15 cellular contexts compared by ENCODE assay signal in the genomic region with DNA sequence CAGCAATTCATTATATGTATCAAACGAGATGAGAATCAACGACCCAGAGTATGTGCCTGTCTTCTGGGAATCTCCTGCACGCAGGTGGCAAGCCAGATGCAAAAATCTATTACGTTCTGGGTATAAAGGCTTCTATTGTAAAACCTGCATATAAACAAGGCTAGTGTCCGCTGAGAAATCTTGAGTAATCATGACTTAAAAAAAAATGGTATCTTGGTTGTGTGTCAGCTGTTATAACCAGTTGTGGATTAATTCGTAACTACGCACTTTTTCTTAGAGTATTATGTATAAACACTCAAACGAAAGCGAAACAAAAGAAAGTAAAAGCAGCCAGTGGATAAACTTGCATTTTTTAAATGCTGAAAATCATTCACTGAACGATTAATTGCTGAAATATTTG.
"Had no signal": no experiment of that assay in that cellular context is flagged by ENCODE, and none has a peak within 500 bp of the region (broad histone marks: within the 10 kb centered on the region; RNA-seq: fewer than 3 reads in every experiment).

No MANE protein-coding gene starts in this region.

- H3K9me3 ChIP-seq: lower lobe of right lung, sigmoid colon, stomach, testis, upper lobe of right lung had no signal

- H3K4me3 ChIP-seq: lower lobe of right lung, sigmoid colon, stomach, testis, upper lobe of right lung had no signal

- ATAC-seq: activated naive CD4-positive, alpha-beta T cell treated with anti-CD3 and anti-CD28 coated beads, Interleukin-2, amount 50 U/mL, for 72 hours; activated T-cell treated with anti-CD3 and anti-CD28 coated beads, Interleukin-2, amount 50 U/mL, for 72 hours; foreskin keratinocyte; lower lobe of right lung; upper lobe of right lung had no signal

- H3K4me1 ChIP-seq: foreskin keratinocyte, lower lobe of right lung, sigmoid colon, stomach, testis, upper lobe of right lung had no signal

- H3K27ac ChIP-seq: foreskin keratinocyte, lower lobe of right lung, sigmoid colon, stomach, testis, upper lobe of right lung had no signal

- DNase-seq: activated CD4-positive, alpha-beta T cell treated with anti-CD3 and anti-CD28 coated beads, Interleukin-2, amount 10 ng/mL, durations not matched to agents 7 days and 5 days; activated CD4-positive, CD25-positive, alpha-beta regulatory T cell; activated CD8-positive, alpha-beta memory T cell treated with anti-CD3 and anti-CD28 coated beads, Interleukin-2, amount 50 U/mL, for 48 hours; activated gamma-delta T cell; activated T-cell treated with anti-CD3 and anti-CD28 coated beads, Interleukin-2, amount 50 U/mL, for 72 hours; foreskin keratinocyte; glutamatergic neuron; lower lobe of right lung; sigmoid colon; stimulated activated CD4-positive, alpha-beta T cell treated with anti-CD3 and anti-CD28 coated beads, Interleukin-12 subunit alpha, Interleukin-12 subunit beta, amount 100 ng/mL, for 4 hours; stimulated activated CD4-positive, alpha-beta T cell treated with anti-CD3 and anti-CD28 coated beads, Interleukin-2, amount 100 ng/mL, for 24 hours; stomach; testis; upper lobe of right lung had no signal
